ENCODE assay signal across 7 cellular contexts in genomic region chr21:5114468-5114867, GRCh38.
A peak's percentile ranks its signal among the peaks of the same experiment; 100 is the strongest.
DNase-seq lines count a peak whose midpoint lies in the region; ATAC-seq and TF ChIP-seq lines count a peak whose summit lies in the region.
"Not testable (repeated sequence)": the region's sequence is repeated elsewhere in the genome, so short reads cannot be mapped to it uniquely, and the experiment has no call there.

No MANE protein-coding gene starts in this region.

- H3K4me3 ChIP-seq in OCI-LY7 (ENCODE audit: low read depth, low read length, poor library complexity, severe bottlenecking); heart right ventricle; lower lobe of right lung: not testable (repeated sequence)

- H4K20me1 ChIP-seq in OCI-LY7 (ENCODE audit: insufficient read depth, low read length): not testable (repeated sequence)

- H2AFZ ChIP-seq in OCI-LY7 (ENCODE audit: low read length): not testable (repeated sequence)

- peak; percentile 27 for ATAC-seq in activated CD8-positive, alpha-beta memory T cell treated with anti-CD3 and anti-CD28 coated beads, Interleukin-2, amount 10 ng/mL, durations not matched to agents 7 days and 5 days
- ATAC-seq in heart right ventricle (peak; percentile 32 to 75 (median 50)), lower lobe of right lung (peak; percentile 57 to 67), sciatic nerve (peak; percentile 57)

- POLR2A ChIA-PET in OCI-LY7 (lab: Charles Lee): not testable (repeated sequence)

- CTCF ChIA-PET in OCI-LY7 (lab: Charles Lee; ENCODE audit: unreplicated experiment); activated CD8-positive, alpha-beta memory T cell treated with anti-CD3 and anti-CD28 coated beads, Interleukin-2, amount 10 ng/mL, durations not matched to agents 7 days and 5 days (lab: Charles Lee): not testable (repeated sequence)

- H3K27ac ChIP-seq in OCI-LY7 (ENCODE audit: low read depth, low read length, poor library complexity, severe bottlenecking); heart right ventricle; lower lobe of right lung: not testable (repeated sequence)

- not testable (repeated sequence) for H3K79me2 ChIP-seq in OCI-LY7 (ENCODE audit: insufficient read depth, low read depth, low read length)

- TF ChIP-seq CTCF in CD14-positive monocyte (IDR thresholded peaks at IDR 0.05): peak; percentile 33
- 0 out of 2 replicates have a peak, but pooled peaks have one; percentile 14 for TF ChIP-seq CTCF in OCI-LY7 (conservative IDR thresholded peaks at IDR 0.05; ENCODE audit: low read length)
- TF ChIP-seq CTCF in chondrocyte (IDR thresholded peaks at IDR 0.05): peak; percentile 58
- peak in 1 of 9 donors; percentile 16 for TF ChIP-seq CTCF in heart right ventricle (IDR thresholded peaks at IDR 0.05)
- not testable (repeated sequence) for TF ChIP-seq CTCF in lower lobe of right lung (IDR thresholded peaks at IDR 0.05)

- H3K4me3 Mint-ChIP-seq in CD14-positive monocyte; activated CD8-positive, alpha-beta memory T cell treated with anti-CD3 and anti-CD28 coated beads, Interleukin-2, amount 10 ng/mL, durations not matched to agents 7 days and 5 days; chondrocyte (ENCODE audit: unreplicated experiment): not testable (repeated sequence)

- intact Hi-C loops in CD14-positive monocyte (cut with micrococcal nuclease); OCI-LY7 (cut with micrococcal nuclease; ENCODE audit: unreplicated experiment); heart right ventricle (cut with DNase I); lower lobe of right lung (cut with DNase I); sciatic nerve (cut with DNase I): not testable (repeated sequence)

- not testable (repeated sequence) for H3K9me3 Mint-ChIP-seq in CD14-positive monocyte; activated CD8-positive, alpha-beta memory T cell treated with anti-CD3 and anti-CD28 coated beads, Interleukin-2, amount 10 ng/mL, durations not matched to agents 7 days and 5 days (ENCODE audit: low read depth); chondrocyte (ENCODE audit: low read depth)

- not testable (repeated sequence) for H3K9me2 ChIP-seq in OCI-LY7 (ENCODE audit: insufficient read depth, low read length)

- H3K4me2 ChIP-seq in OCI-LY7 (ENCODE audit: low read length): not testable (repeated sequence)

- WGBS in heart right ventricle, 2 donors: no CpG with 5 or more reads among the region's 8 CpGs

- not testable (repeated sequence) for H3K4me1 Mint-ChIP-seq in CD14-positive monocyte; activated CD8-positive, alpha-beta memory T cell treated with anti-CD3 and anti-CD28 coated beads, Interleukin-2, amount 10 ng/mL, durations not matched to agents 7 days and 5 days; chondrocyte (ENCODE audit: low read depth)

- H3K9me3 ChIP-seq in OCI-LY7 (ENCODE audit: low read length); heart right ventricle; lower lobe of right lung: not testable (repeated sequence)

- not testable (repeated sequence) for H3K36me3 ChIP-seq in OCI-LY7 (ENCODE audit: insufficient read depth, low read length); heart right ventricle; lower lobe of right lung

- DNase-seq in CD14-positive monocyte (ENCODE audit: low spot score); OCI-LY7 (ENCODE audit: low spot score); activated CD8-positive, alpha-beta memory T cell treated with anti-CD3 and anti-CD28 coated beads, Interleukin-2, amount 10 ng/mL, durations not matched to agents 7 days and 5 days; chondrocyte (ENCODE audit: low spot score); heart right ventricle; lower lobe of right lung: not testable (repeated sequence)
- DNase-seq in sciatic nerve (ENCODE audit: low spot score): peak; percentile 8

- BruUV-seq in OCI-LY7 (replicated peaks; lab: Mats Ljungman, UMichigan): not testable (repeated sequence)

- peaks cover 26% of the 10 kb centered on the region for H3K4me1 ChIP-seq in OCI-LY7 (ENCODE audit: insufficient read depth, low read length, poor library complexity, severe bottlenecking)
- H3K4me1 ChIP-seq in heart right ventricle, lower lobe of right lung: not testable (repeated sequence)

- not testable (repeated sequence) for H3K27ac Mint-ChIP-seq in CD14-positive monocyte; activated CD8-positive, alpha-beta memory T cell treated with anti-CD3 and anti-CD28 coated beads, Interleukin-2, amount 10 ng/mL, durations not matched to agents 7 days and 5 days; chondrocyte (ENCODE audit: unreplicated experiment)

- not testable (repeated sequence) for H3K27me3 Mint-ChIP-seq in CD14-positive monocyte (ENCODE audit: low read depth in 3 of 3); activated CD8-positive, alpha-beta memory T cell treated with anti-CD3 and anti-CD28 coated beads, Interleukin-2, amount 10 ng/mL, durations not matched to agents 7 days and 5 days; chondrocyte (ENCODE audit: low read depth)

- H3K27me3 ChIP-seq in heart right ventricle; lower lobe of right lung (ENCODE audit: low read depth): not testable (repeated sequence)

- not testable (repeated sequence) for H3K36me3 Mint-ChIP-seq in CD14-positive monocyte; activated CD8-positive, alpha-beta memory T cell treated with anti-CD3 and anti-CD28 coated beads, Interleukin-2, amount 10 ng/mL, durations not matched to agents 7 days and 5 days; chondrocyte (ENCODE audit: low read depth)
